In the genomic region with DNA sequence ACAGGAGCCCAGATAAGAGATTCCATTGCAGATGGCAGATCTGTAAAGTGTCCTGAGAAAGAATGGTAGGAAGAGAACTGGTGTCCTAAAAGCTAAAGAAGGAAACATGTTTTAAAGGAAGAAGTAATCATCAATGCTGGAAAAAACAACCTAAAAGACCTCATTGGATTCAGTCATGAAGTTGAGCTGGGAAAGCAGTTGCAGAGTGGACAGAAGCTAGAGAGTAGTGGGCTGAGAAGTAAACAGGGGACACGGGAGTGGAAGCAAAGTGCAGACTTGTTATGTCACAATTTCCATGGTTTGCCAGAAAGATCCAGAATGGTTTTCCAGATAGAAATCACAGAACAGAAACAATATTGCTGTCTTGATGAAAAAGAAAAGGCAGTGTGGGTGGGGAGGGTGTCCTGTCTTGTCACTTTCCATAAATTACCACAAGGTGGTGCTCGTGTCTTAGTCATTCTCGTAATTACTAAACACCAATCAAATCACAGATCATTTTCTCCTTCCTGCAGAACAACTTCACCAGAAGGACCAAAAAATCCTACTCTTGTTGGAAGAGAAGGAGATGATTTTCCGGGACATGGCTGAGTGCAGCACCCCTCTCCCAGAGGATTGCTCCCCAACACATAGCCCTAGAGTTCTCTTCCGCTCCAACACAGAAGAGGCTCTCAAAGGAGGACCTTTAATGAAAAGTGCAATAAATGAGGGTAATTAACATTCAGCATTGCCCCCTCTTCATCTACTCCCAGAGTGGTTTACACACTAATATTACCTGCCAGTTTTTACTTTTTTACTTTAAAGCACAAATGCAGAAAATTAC, we compare ENCODE assay signal across 1 cellular context.
TF ChIP-seq lines count a peak whose summit lies in the region.

No MANE protein-coding gene starts in this region.

TF ChIP-seq in GM12878, 131 proteins besides CTCF, POLR2A, EP300 and RAD21 (continued from another document):
- TF ChIP-seq LARP7 (IDR thresholded peaks at IDR 0.05) = no peak
- TF ChIP-seq POLR2AphosphoS2 (IDR thresholded peaks at IDR 0.05; ENCODE audit: low read depth, low read length) = no peak
- TF ChIP-seq IRF4 (IDR thresholded peaks at IDR 0.05; ENCODE audit: low read depth, low read length) = peak; percentile 71; the same call in 1 of the 2 replicates
- TF ChIP-seq CREM (IDR thresholded peaks at IDR 0.05; ENCODE audit: low read depth) = 0 out of 2 replicates have a peak, but pooled peaks have one; percentile 24
